ENCODE assay signal across 16 cellular contexts in the genomic region with DNA sequence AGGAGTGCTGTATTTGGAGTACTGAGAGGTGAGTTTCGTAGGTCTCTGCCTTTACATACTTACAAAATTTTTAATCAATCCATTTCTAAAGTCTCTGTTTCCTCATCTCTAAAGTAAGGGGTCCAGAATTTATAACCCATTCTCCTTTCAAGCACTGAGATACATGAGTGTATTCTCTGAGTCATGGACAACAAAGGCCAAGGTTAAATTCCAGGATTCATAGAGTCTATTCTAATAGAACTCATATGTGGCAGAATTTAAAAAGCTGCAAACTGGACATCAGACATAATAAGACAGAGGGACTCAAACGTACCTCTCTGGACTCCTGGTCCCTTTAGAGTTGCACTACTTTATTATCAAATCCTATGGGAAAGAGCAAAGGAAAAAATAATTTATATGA.
DNase-seq lines count a peak whose midpoint lies in the region; ATAC-seq and TF ChIP-seq lines count a peak whose summit lies in the region.
"Had no signal": no experiment of that assay in that cellular context is flagged by ENCODE, and none has a peak within 500 bp of the region (broad histone marks: within the 10 kb centered on the region; RNA-seq: fewer than 3 reads in every experiment).

No MANE protein-coding gene starts in this region.

- H4K20me1 ChIP-seq in SK-N-SH (ENCODE audit: insufficient read depth): no peaks in the 10 kb centered on the region
- H4K20me1 ChIP-seq: BLaER1 had no signal

- TF ChIP-seq EP300 in SK-N-SH (IDR thresholded peaks at IDR 0.05; ENCODE audit: borderline replicate concordance in 1 of 2, low read depth in 1 of 2, low read length in 1 of 2): no peak

- ATAC-seq in stimulated activated naive CD8-positive, alpha-beta T cell treated with anti-CD3 and anti-CD28 coated beads, Interleukin-15, Interleukin-2, amounts not matched to agents 100 U/mL and 50 U/mL, for 24 hours: no peak
- ATAC-seq: K562 had no signal

- no peak overlapping the region for H3K9ac ChIP-seq in SK-N-SH
- H3K9ac ChIP-seq: BLaER1 had no signal

- H3K4me3 Mint-ChIP-seq in mesothelial cell of epicardium: no peak overlapping the region
- H3K4me3 Mint-ChIP-seq: CD8-positive, alpha-beta memory T cell had no signal

- H3K27me3 ChIP-seq in SK-N-SH (ENCODE audit: insufficient read depth) (no peaks in the 10 kb centered on the region), tibial artery (no peaks in the 10 kb centered on the region)
- H3K27me3 ChIP-seq: BLaER1 had no signal

- H3K36me3 ChIP-seq in SK-N-SH (replicated peaks in 1 of 2; ENCODE audit: control insufficient read depth in 1 of 2, insufficient read depth in 2 of 2, low read length in 1 of 2): no peaks in the 10 kb centered on the region
- H3K36me3 ChIP-seq in tibial artery: no peaks in the 10 kb centered on the region
- H3K36me3 ChIP-seq: BLaER1 had no signal

- no peak overlapping the region for H3K27ac ChIP-seq in SK-N-SH (ENCODE audit: low read depth in 2 of 2, low read length in 1 of 2)
- peak overlapping the region; percentile 75 to 78 for H3K27ac ChIP-seq in tibial artery
- H3K27ac ChIP-seq: BLaER1, HL-60 had no signal

- H3K4me2 ChIP-seq in SK-N-SH: no peak overlapping the region
- H3K4me2 ChIP-seq: BLaER1 had no signal

- H2AFZ ChIP-seq in SK-N-SH (ENCODE audit: low read depth): no peak overlapping the region

- H3K4me1 Mint-ChIP-seq in mesothelial cell of epicardium: no peaks in the 10 kb centered on the region
- H3K4me1 Mint-ChIP-seq: CD8-positive, alpha-beta memory T cell had no signal

- no peak overlapping the region for H3K27ac Mint-ChIP-seq in mesothelial cell of epicardium
- H3K27ac Mint-ChIP-seq: CD8-positive, alpha-beta memory T cell had no signal

- DNase-seq in GM03348 (ENCODE audit: low spot score) (peak; percentile 52), SK-N-SH (no peak), fibroblast of peridontal ligament (ENCODE audit: extremely low read depth) (peak; percentile 38), tibial artery (no peak), mesothelial cell of epicardium (ENCODE audit: low spot score in 2 of 2, unreplicated experiment in 2 of 2) (no peak), NCI-H748 treated with DMSO at 0.1 percent for 48 hours (lab: John Stamatoyannopoulos, UW) (no peak)
- DNase-seq in stimulated activated naive CD8-positive, alpha-beta T cell treated with anti-CD3 and anti-CD28 coated beads, Interleukin-15, Interleukin-2, amounts not matched to agents 100 U/mL and 50 U/mL, for 24 hours: no peak
- no peak for DNase-seq in stimulated activated CD4-positive, alpha-beta T cell treated with anti-CD3 and anti-CD28 coated beads, Interleukin-4, amount 100 ng/mL, for 24 hours
- DNase-seq: AML-193; Caco-2; CD8-positive, alpha-beta memory T cell; DND-41; GF-D8 had no signal

- H3F3A ChIP-seq in SK-N-SH (replicated peaks; ENCODE audit: insufficient read depth): no peaks in the 10 kb centered on the region

- CTCF ChIA-PET in SK-N-SH (lab: Yijun Ruan, JAX): interaction anchor here (1.4 kb wide), 1 partner anchor 11 kb away, joined by 5 read pairs; no protein-coding TSS in a partner anchor

- no peaks in the 10 kb centered on the region for H3K36me3 Mint-ChIP-seq in mesothelial cell of epicardium
- H3K36me3 Mint-ChIP-seq: CD8-positive, alpha-beta memory T cell had no signal

- H3K27me3 Mint-ChIP-seq in mesothelial cell of epicardium (ENCODE audit: low read depth): peaks cover 8% of the 10 kb centered on the region

- H3K79me2 ChIP-seq in SK-N-SH (ENCODE audit: insufficient read depth): no peaks in the 10 kb centered on the region

- H3K4me3 ChIP-seq in SK-N-SH (ENCODE audit: low read depth in 2 of 2, low read length in 1 of 2) (no peak overlapping the region), tibial artery (no peak overlapping the region)
- H3K4me3 ChIP-seq: BLaER1, K562 had no signal

- POLR2A ChIA-PET in SK-N-SH (lab: Yijun Ruan, JAX): no interaction called here

- WGBS in SK-N-SH (ENCODE audit: low lambda C conversion rate): 54% methylated on average over 2 of the region's 2 CpGs

- TF ChIP-seq CTCF in SK-N-SH (IDR thresholded peaks at IDR 0.05) (no peak), tibial artery (IDR thresholded peaks at IDR 0.05) (no peak), mesothelial cell of epicardium (IDR thresholded peaks at IDR 0.05; ENCODE audit: unreplicated experiment) (no peak)

- H3K4me1 ChIP-seq in SK-N-SH (ENCODE audit: control insufficient read depth in 1 of 2, insufficient read depth in 2 of 2, low read depth in 1 of 2, low read length in 1 of 2) (peaks cover 0 to 25% of the 10 kb centered on the region in 2 experiments; a peak in 2 of 4 replicates), tibial artery (peaks cover 0 to 82% (median 35%) of the 10 kb centered on the region in 4 donors)

- intact Hi-C loops in tibial artery (cut with DNase I; ENCODE audit: low total_unique reads): no loop called here

- H3K9me3 ChIP-seq in SK-N-SH (no peaks in the 10 kb centered on the region), tibial artery (no peaks in the 10 kb centered on the region)
- H3K9me3 ChIP-seq: BLaER1, Caco-2 had no signal

- no peak for TF ChIP-seq RAD21 in SK-N-SH (IDR thresholded peaks at IDR 0.05; ENCODE audit: low read length)

- H3K9me2 ChIP-seq in SK-N-SH: no peaks in the 10 kb centered on the region

- H3K9me3 Mint-ChIP-seq in mesothelial cell of epicardium: no peaks in the 10 kb centered on the region
- H3K9me3 Mint-ChIP-seq: CD8-positive, alpha-beta memory T cell had no signal

TF ChIP-seq in SK-N-SH, 30 proteins besides CTCF, POLR2A, EP300 and RAD21:
- TF ChIP-seq TCF12 (IDR thresholded peaks at IDR 0.05) (0 out of 2 replicates have a peak, but pooled peaks have one; percentile 5), POLR2AphosphoS5 (IDR thresholded peaks at IDR 0.05; ENCODE audit: low read depth, low read length) (no peak), NFIC (IDR thresholded peaks at IDR 0.05; ENCODE audit: borderline replicate concordance) (no peak), FOSL2 (IDR thresholded peaks at IDR 0.05; ENCODE audit: borderline replicate concordance, low read depth) (peak; percentile 9; the same call in 1 of the 2 replicates), MXI1 (IDR thresholded peaks at IDR 0.05; ENCODE audit: low read depth, low read length) (no peak)

Comparison
In these comparisons a context has a peak if more than half of its experiments do, and no peak if none do; other contexts are left out.
1. DNase-seq: peak in GM03348 (single experiment) and fibroblast of peridontal ligament (single experiment); none in SK-N-SH (single experiment), tibial artery (0 of 2), stimulated activated naive CD8-positive, alpha-beta T cell treated with anti-CD3 and anti-CD28 coated beads, Interleukin-15, Interleukin-2, amounts not matched to agents 100 U/mL and 50 U/mL, for 24 hours (single experiment), stimulated activated CD4-positive, alpha-beta T cell treated with anti-CD3 and anti-CD28 coated beads, Interleukin-4, amount 100 ng/mL, for 24 hours (single experiment), mesothelial cell of epicardium (0 of 2) and NCI-H748 treated with DMSO at 0.1 percent for 48 hours (single experiment).
2. H3K27ac ChIP-seq: peak in tibial artery (2 of 2); none in SK-N-SH (0 of 2).